8 cellular contexts compared by ENCODE assay signal in genomic region chr4:52660643-52661042, GRCh38. TPM values are rescaled to one million over a fixed set of nuclear protein-coding genes. Genes with fewer than 3 reads are reported as not detected.
DNase-seq lines count a peak whose midpoint lies in the region; ATAC-seq, FAIRE-seq and TF ChIP-seq lines count a peak whose summit lies in the region.

No MANE protein-coding gene starts in this region.

- no peak for DNase-seq in A549 (ENCODE audit: low read depth in 1 of 2, low spot score in 1 of 2)
- DNase-seq in D341Med (ENCODE audit: low spot score) = peak; percentile 32
- no peak for DNase-seq in activated CD4-positive, alpha-beta memory T cell treated with anti-CD3 and anti-CD28 coated beads, Interleukin-2, amount 10 ng/mL, durations not matched to agents 7 days and 5 days
- DNase-seq in LoVo (ENCODE audit: low spot score) = no peak
- no peak for DNase-seq in HK-2 (ENCODE audit: unreplicated experiment)

- CTCF ChIA-PET in A549 (lab: Yijun Ruan, JAX) = interaction anchor here (1.5 kb wide), 2 partner anchors 10 to 204 kb away, joined by 3 read pairs; no protein-coding TSS in a partner anchor
- CTCF ChIA-PET in activated CD4-positive, alpha-beta memory T cell treated with anti-CD3 and anti-CD28 coated beads, Interleukin-2, amount 10 ng/mL, durations not matched to agents 7 days and 5 days (lab: Charles Lee) = interaction anchor here (1.0 to 1.1 kb wide), 2 partner anchors 30 to 73 kb away, joined by 3 to 4 read pairs; no protein-coding TSS in a partner anchor

- peaks cover 4% of the 10 kb centered on the region for H3K9me3 Mint-ChIP-seq in activated CD4-positive, alpha-beta memory T cell treated with anti-CD3 and anti-CD28 coated beads, Interleukin-2, amount 10 ng/mL, durations not matched to agents 7 days and 5 days

- TF ChIP-seq POLR2A in A549 (IDR thresholded peaks at IDR 0.05; ENCODE audit: low read length) = no peak

- H3K36me3 Mint-ChIP-seq in activated CD4-positive, alpha-beta memory T cell treated with anti-CD3 and anti-CD28 coated beads, Interleukin-2, amount 10 ng/mL, durations not matched to agents 7 days and 5 days (ENCODE audit: low read depth) = peaks cover 34% of the 10 kb centered on the region

- TF ChIP-seq CTCF in A549 (IDR thresholded peaks at IDR 0.05) = no peak

- H3K36me3 ChIP-seq in iPS-20b (ENCODE audit: insufficient read depth, low read depth, low read length) = peaks cover 7% of the 10 kb centered on the region; the same call in 1 of the 2 replicates

- no peak for TF ChIP-seq EP300 in A549 (IDR thresholded peaks at IDR 0.05)

- TF ChIP-seq RAD21 in A549 (conservative IDR thresholded peaks at IDR 0.05 in 1 of 2, IDR thresholded peaks at IDR 0.05 in 1 of 2) = no peak

- POLR2A ChIA-PET in A549 (lab: Yijun Ruan, JAX) = no interaction called here
- POLR2A ChIA-PET in activated CD4-positive, alpha-beta memory T cell treated with anti-CD3 and anti-CD28 coated beads, Interleukin-2, amount 10 ng/mL, durations not matched to agents 7 days and 5 days (lab: Charles Lee) = interaction anchor here (1.3 to 3.2 kb wide), 3 partner anchors 52 to 72 kb away, joined by 3 to 18 read pairs (median 14); no protein-coding TSS in a partner anchor

- peaks cover 29% of the 10 kb centered on the region for H3K4me1 Mint-ChIP-seq in activated CD4-positive, alpha-beta memory T cell treated with anti-CD3 and anti-CD28 coated beads, Interleukin-2, amount 10 ng/mL, durations not matched to agents 7 days and 5 days

- H3K4me3 Mint-ChIP-seq in activated CD4-positive, alpha-beta memory T cell treated with anti-CD3 and anti-CD28 coated beads, Interleukin-2, amount 10 ng/mL, durations not matched to agents 7 days and 5 days = peak overlapping the region; percentile 54

- ATAC-seq in A549 (no peak), HG03039 (IDR thresholded peaks at IDR 0.05; ENCODE audit: unreplicated experiment) (no peak), HG02970 (IDR thresholded peaks at IDR 0.05; ENCODE audit: low FRiP score, unreplicated experiment) (no peak)

- H3K27me3 Mint-ChIP-seq in activated CD4-positive, alpha-beta memory T cell treated with anti-CD3 and anti-CD28 coated beads, Interleukin-2, amount 10 ng/mL, durations not matched to agents 7 days and 5 days = peaks cover 2% of the 10 kb centered on the region

- no peak overlapping the region for H3K9ac ChIP-seq in iPS-20b (ENCODE audit: low read depth, low read length)

- H3K27ac Mint-ChIP-seq in activated CD4-positive, alpha-beta memory T cell treated with anti-CD3 and anti-CD28 coated beads, Interleukin-2, amount 10 ng/mL, durations not matched to agents 7 days and 5 days = no peak overlapping the region

- H3K4me2 ChIP-seq in A549 = peak overlapping the region; percentile 89; the same call in 1 of the 3 replicates

- no peak for FAIRE-seq in A549 (lab: Jason Lieb, UNC)

- no peaks in the 10 kb centered on the region for H3K9me3 ChIP-seq in A549
- H3K9me3 ChIP-seq in iPS-20b (ENCODE audit: insufficient read depth, low read depth, low read length) = peaks cover 5% of the 10 kb centered on the region; the same call in 1 of the 2 replicates

- peaks cover 5% of the 10 kb centered on the region; the same call in 1 of the 3 replicates for H3K4me1 ChIP-seq in A549
- H3K4me1 ChIP-seq in iPS-20b (ENCODE audit: insufficient read depth, low read length) = peaks cover 10% of the 10 kb centered on the region; the same call in 1 of the 2 replicates

- peaks cover 14% of the 10 kb centered on the region; the same call in 1 of the 2 replicates for H3K27me3 ChIP-seq in iPS-20b (ENCODE audit: insufficient read depth, low read length)

- no peak overlapping the region for H3K4me3 ChIP-seq in A549
- H3K4me3 ChIP-seq in iPS-20b (ENCODE audit: low read length) = peak overlapping the region; percentile 80

- WGBS in A549 (ENCODE audit: missing lambda C conversion rate) = 90% methylated on average over 6 of the region's 6 CpGs

- H3K27ac ChIP-seq in A549 (no peak overlapping the region), iPS-20b (ENCODE audit: low read length) (no peak overlapping the region)

TF ChIP-seq in A549, 52 proteins besides CTCF, POLR2A, EP300 and RAD21:
- TF ChIP-seq NPAS2 (CRISPR knock-in tag; IDR thresholded peaks at IDR 0.05; ENCODE audit: borderline replicate concordance) (no peak), PHF8 (IDR thresholded peaks at IDR 0.05; ENCODE audit: borderline replicate concordance, low read depth) (no peak), HOXA7 (CRISPR knock-in tag; IDR thresholded peaks at IDR 0.05) (no peak), RARB (CRISPR knock-in tag; IDR thresholded peaks at IDR 0.05) (no peak), JUN (IDR thresholded peaks at IDR 0.05) (no peak), ZC3H11A (IDR thresholded peaks at IDR 0.05) (no peak), TFCP2L1 (CRISPR knock-in tag; IDR thresholded peaks at IDR 0.05) (no peak), RCOR1 (IDR thresholded peaks at IDR 0.05; ENCODE audit: low read depth, low read length) (no peak), ATOH8 (CRISPR knock-in tag; IDR thresholded peaks at IDR 0.05; ENCODE audit: low read depth) (no peak), HMGXB4 (CRISPR knock-in tag; IDR thresholded peaks at IDR 0.05; ENCODE audit: borderline replicate concordance) (no peak), RFX5 (IDR thresholded peaks at IDR 0.05) (no peak), MAZ (IDR thresholded peaks at IDR 0.05; ENCODE audit: borderline replicate concordance, low read depth, low read length) (no peak), HEYL (CRISPR knock-in tag; IDR thresholded peaks at IDR 0.05) (no peak), BHLHE40 (IDR thresholded peaks at IDR 0.05; ENCODE audit: low read depth, low read length) (no peak), NR3C1 (IDR thresholded peaks at IDR 0.05) (no peak), FOSL2 (IDR thresholded peaks at IDR 0.05) (no peak), FOSL2 (CRISPR knock-in tag; IDR thresholded peaks at IDR 0.05) (no peak), GATA3 (IDR thresholded peaks at IDR 0.05; ENCODE audit: borderline replicate concordance) (no peak)

RNA-seq across cellular contexts. Expression of gene USP46, which starts 1.5 kb away (rescaled TPM):
- polyA plus RNA-seq in A549 (2011; rRNA removed) (15.9 and 16.4 TPM in 2 replicates), A549 (2017; fragmentation: RNase III; extraction: RNeasy Plus Mini Kit Qiagen cat#74134 plus additional on column Dnase treatment) (5.5 to 5.8 TPM (median 5.6 TPM) in 3 replicates)
- polyA plus RNA-seq in A549 (2012; cell fraction: cytosol; rRNA removed) = 1.6 and 2.3 TPM in 2 replicates
- polyA plus RNA-seq in A549 (2012; cell fraction: nucleus; rRNA removed) = 1.3 and 1.7 TPM in 2 replicates
- 8.2 and 13.5 TPM in 2 replicates for polyA minus RNA-seq in A549 (2011; rRNA and poly(A)+ RNA removed)
- 10 to 100 TPM; 13.1 to 15.0 TPM for total RNA-seq in activated CD4-positive, alpha-beta memory T cell treated with anti-CD3 and anti-CD28 coated beads, Interleukin-2, amount 10 ng/mL, durations not matched to agents 7 days and 5 days
